ENCODE assay signal across 15 cellular contexts in genomic region chr1:201218409-201218808, GRCh38. TPM values are rescaled to one million over a fixed set of nuclear protein-coding genes. Genes with fewer than 3 reads are reported as not detected.
DNase-seq lines count a peak whose midpoint lies in the region; ATAC-seq and TF ChIP-seq lines count a peak whose summit lies in the region.
"Had no signal": no experiment of that assay in that cellular context is flagged by ENCODE, and none has a peak within 500 bp of the region (broad histone marks: within the 10 kb centered on the region; RNA-seq: fewer than 3 reads in every experiment).

No MANE protein-coding gene starts in this region.

- H2AFZ ChIP-seq in neural progenitor cell (replicated peaks): no peak overlapping the region

- no peaks in the 10 kb centered on the region for H3K9me3 Mint-ChIP-seq in neural progenitor cell

- H3K4me1 Mint-ChIP-seq in neural progenitor cell: peaks cover 9% of the 10 kb centered on the region

- H3K27me3 Mint-ChIP-seq in neural progenitor cell (ENCODE audit: insufficient read depth, low read depth): no peaks in the 10 kb centered on the region

- H4K20me1 ChIP-seq in neural progenitor cell (ENCODE audit: low read depth): no peaks in the 10 kb centered on the region

- H3K4me3 Mint-ChIP-seq in neural progenitor cell: no peak overlapping the region

- intact Hi-C loops in cardiac septum (cut with DNase I) (no loop called here), left ventricle myocardium superior (cut with micrococcal nuclease) (no loop called here), upper lobe of right lung (cut with DNase I) (no loop called here)

- H3K27ac ChIP-seq in upper lobe of right lung: no peak overlapping the region
- no peak overlapping the region for H3K27ac ChIP-seq in neural progenitor cell
- H3K27ac ChIP-seq: 22Rv1, KMS-11 had no signal

- TF ChIP-seq CTCF in upper lobe of right lung (IDR thresholded peaks at IDR 0.05) (no peak), GM20000 (IDR thresholded peaks at IDR 0.05; ENCODE audit: extremely low read depth, missing control alignments) (no peak), neural progenitor cell (IDR thresholded peaks at IDR 0.05) (no peak)

- ATAC-seq in left ventricle myocardium superior (no peak), left lobe of liver (no peak), upper lobe of right lung (no peak)
- ATAC-seq: Panc1 had no signal

- H3F3A ChIP-seq in neural progenitor cell (ENCODE audit: low read depth): no peaks in the 10 kb centered on the region

- H3K36me3 Mint-ChIP-seq in neural progenitor cell: no peaks in the 10 kb centered on the region

- DNase-seq in activated CD4-positive, CD25-positive, alpha-beta regulatory T cell treated with anti-CD3 and anti-CD28 coated beads, Interleukin-2, amount 50 U/mL, for 72 hours: peak; percentile 14
- DNase-seq in activated CD4-positive, CD25-positive, alpha-beta regulatory T cell (lab: John Stamatoyannopoulos, UW): no peak
- DNase-seq in cardiac septum (ENCODE audit: low spot score): peak; percentile 35
- DNase-seq in left ventricle myocardium superior: no peak
- DNase-seq in left lobe of liver (ENCODE audit: low spot score): peak; percentile 38
- DNase-seq in upper lobe of right lung: peak; percentile 53
- no peak for DNase-seq in GM20000 (ENCODE audit: low spot score)
- DNase-seq in neural progenitor cell (ENCODE audit: low spot score): no peak
- DNase-seq: EL, NCI-H1105, NCI-H187 treated with DMSO at 0.1 percent for 48 hours, NCI-H774 had no signal

- no peaks in the 10 kb centered on the region for H3K27me3 ChIP-seq in upper lobe of right lung
- no peaks in the 10 kb centered on the region for H3K27me3 ChIP-seq in neural progenitor cell

- no peak overlapping the region for H3K4me3 ChIP-seq in upper lobe of right lung
- H3K4me3 ChIP-seq in neural progenitor cell: no peak overlapping the region

- no peaks in the 10 kb centered on the region for H3K36me3 ChIP-seq in upper lobe of right lung
- H3K36me3 ChIP-seq in neural progenitor cell: no peaks in the 10 kb centered on the region

- H3K79me2 ChIP-seq in neural progenitor cell (ENCODE audit: low read depth): no peaks in the 10 kb centered on the region

- H3K27ac Mint-ChIP-seq in neural progenitor cell: no peak overlapping the region

- no peak overlapping the region for H3K9ac ChIP-seq in neural progenitor cell
- H3K9ac ChIP-seq: KMS-11 had no signal

- H3K4me1 ChIP-seq in upper lobe of right lung (no peaks in the 10 kb centered on the region), neural progenitor cell (no peaks in the 10 kb centered on the region)

- no peaks in the 10 kb centered on the region for H3K9me3 ChIP-seq in upper lobe of right lung
- no peaks in the 10 kb centered on the region for H3K9me3 ChIP-seq in neural progenitor cell (ENCODE audit: low read depth)

- no peak overlapping the region for H3K4me2 ChIP-seq in neural progenitor cell
- H3K4me2 ChIP-seq: KMS-11 had no signal

RNA-seq across cellular contexts. Expression of gene IGFN1, which starts 27.8 kb away (rescaled TPM):
- total RNA-seq in cardiac septum: 0.05 TPM
- not detected for total RNA-seq in left ventricle myocardium superior
- total RNA-seq in left lobe of liver: not detected
- 0.81 TPM for total RNA-seq in upper lobe of right lung
- 0.15 TPM in 1 of 2 replicates, not detected in the other for total RNA-seq in neural progenitor cell (ENCODE audit: low replicate concordance)

Comparison
In these comparisons a context has a peak if more than half of its experiments do, and no peak if none do; other contexts are left out.
1. DNase-seq: peak in activated CD4-positive, CD25-positive, alpha-beta regulatory T cell treated with anti-CD3 and anti-CD28 coated beads, Interleukin-2, amount 50 U/mL, for 72 hours (single experiment), cardiac septum (single experiment), left lobe of liver (single experiment) and upper lobe of right lung (single experiment); none in activated CD4-positive, CD25-positive, alpha-beta regulatory T cell (0 of 4), left ventricle myocardium superior (single experiment), GM20000 (single experiment) and neural progenitor cell (single experiment).